1 cellular context compared by ENCODE assay signal in genomic region chr4:73507541-73507940, GRCh38.
A peak's percentile ranks its signal among the peaks of the same experiment; 100 is the strongest.
TF ChIP-seq lines count a peak whose summit lies in the region.

No MANE protein-coding gene starts in this region.

TF ChIP-seq in HepG2, 621 proteins besides CTCF, POLR2A, EP300 and RAD21 (continued from another document and continues in another):
- TF ChIP-seq ZHX1 (CRISPR knock-in tag; IDR thresholded peaks at IDR 0.05; ENCODE audit: low read depth) (no peak), ZSCAN31 (CRISPR knock-in tag; IDR thresholded peaks at IDR 0.05; ENCODE audit: low read depth) (no peak), SOX5 (CRISPR knock-in tag; IDR thresholded peaks at IDR 0.05; ENCODE audit: borderline replicate concordance) (peak; percentile 55; the same call in 1 of the 2 replicates), RNF2 (conservative IDR thresholded peaks at IDR 0.05; ENCODE audit: low read depth) (no peak), SALL2 (CRISPR knock-in tag; IDR thresholded peaks at IDR 0.05) (no peak), MTA3 (CRISPR knock-in tag; IDR thresholded peaks at IDR 0.05) (no peak), SKIL (CRISPR knock-in tag; IDR thresholded peaks at IDR 0.05; ENCODE audit: borderline replicate concordance) (no peak), HMGA1 (CRISPR knock-in tag; conservative IDR thresholded peaks at IDR 0.05) (no peak), TEAD2 (CRISPR knock-in tag; IDR thresholded peaks at IDR 0.05) (no peak), DNMT3B (CRISPR knock-in tag; conservative IDR thresholded peaks at IDR 0.05) (no peak), IKZF5 (CRISPR knock-in tag; IDR thresholded peaks at IDR 0.05) (no peak), ZNF883 (CRISPR knock-in tag; IDR thresholded peaks at IDR 0.05; ENCODE audit: not compliant biosample characterization) (no peak), U2AF1 (optimal IDR thresholded peaks at IDR 0.05; ENCODE audit: low read depth, low read length) (no peak), REST (IDR thresholded peaks at IDR 0.05; ENCODE audit: borderline replicate concordance in 1 of 2, low read depth in 1 of 2, low read length in 2 of 2) (no peak), HNRNPK (IDR thresholded peaks at IDR 0.05; ENCODE audit: low read depth, low read length, poor library complexity, severe bottlenecking) (no peak), TP53 (CRISPR knock-in tag; conservative IDR thresholded peaks at IDR 0.05) (no peak), ZFP90 (CRISPR knock-in tag; IDR thresholded peaks at IDR 0.05; ENCODE audit: borderline replicate concordance) (no peak), MIER3 (CRISPR knock-in tag; IDR thresholded peaks at IDR 0.05; ENCODE audit: borderline replicate concordance) (peak; percentile 60; the same call in 1 of the 2 replicates), KAT8 (CRISPR knock-in tag; IDR thresholded peaks at IDR 0.05) (no peak), PAF1 (CRISPR knock-in tag; IDR thresholded peaks at IDR 0.05) (no peak), THAP9 (CRISPR knock-in tag; IDR thresholded peaks at IDR 0.05; ENCODE audit: borderline replicate concordance) (no peak), HHEX (CRISPR knock-in tag; IDR thresholded peaks at IDR 0.05) (no peak), GMEB2 (CRISPR knock-in tag; IDR thresholded peaks at IDR 0.05; ENCODE audit: low read depth) (no peak), STAG1 (CRISPR knock-in tag; IDR thresholded peaks at IDR 0.05) (no peak), GFI1 (CRISPR knock-in tag; IDR thresholded peaks at IDR 0.05; ENCODE audit: borderline replicate concordance) (0 out of 2 replicates have a peak, but pooled peaks have one; percentile 27), ATM (IDR thresholded peaks at IDR 0.05; ENCODE audit: borderline replicate concordance) (no peak), POGZ (CRISPR knock-in tag; IDR thresholded peaks at IDR 0.05) (no peak), ATF7 (IDR thresholded peaks at IDR 0.05) (no peak), ATF7 (CRISPR knock-in tag; IDR thresholded peaks at IDR 0.05) (no peak), FOXP1 (IDR thresholded peaks at IDR 0.05) (0 out of 2 replicates have a peak, but pooled peaks have one; percentile 10), FOXP1 (CRISPR knock-in tag; IDR thresholded peaks at IDR 0.05) (peak; percentile 90), TAF1 (CRISPR knock-in tag; IDR thresholded peaks at IDR 0.05) (no peak), RARA (CRISPR knock-in tag; IDR thresholded peaks at IDR 0.05) (0 out of 2 replicates have a peak, but pooled peaks have one; percentile 46), TRAFD1 (CRISPR knock-in tag; IDR thresholded peaks at IDR 0.05; ENCODE audit: borderline replicate concordance) (no peak), MAFG (CRISPR knock-in tag; IDR thresholded peaks at IDR 0.05) (no peak), ZBTB38 (CRISPR knock-in tag; IDR thresholded peaks at IDR 0.05) (no peak), GZF1 (CRISPR knock-in tag; IDR thresholded peaks at IDR 0.05) (no peak), ZNF644 (CRISPR knock-in tag; IDR thresholded peaks at IDR 0.05; ENCODE audit: low read depth) (no peak), KMT2B (CRISPR knock-in tag; IDR thresholded peaks at IDR 0.05) (0 out of 2 replicates have a peak, but pooled peaks have one; percentile 25), ZNF607 (CRISPR knock-in tag; IDR thresholded peaks at IDR 0.05; ENCODE audit: borderline replicate concordance) (no peak), ZNF367 (CRISPR knock-in tag; IDR thresholded peaks at IDR 0.05; ENCODE audit: borderline replicate concordance) (no peak)
- TF ChIP-seq, protein P1, sequence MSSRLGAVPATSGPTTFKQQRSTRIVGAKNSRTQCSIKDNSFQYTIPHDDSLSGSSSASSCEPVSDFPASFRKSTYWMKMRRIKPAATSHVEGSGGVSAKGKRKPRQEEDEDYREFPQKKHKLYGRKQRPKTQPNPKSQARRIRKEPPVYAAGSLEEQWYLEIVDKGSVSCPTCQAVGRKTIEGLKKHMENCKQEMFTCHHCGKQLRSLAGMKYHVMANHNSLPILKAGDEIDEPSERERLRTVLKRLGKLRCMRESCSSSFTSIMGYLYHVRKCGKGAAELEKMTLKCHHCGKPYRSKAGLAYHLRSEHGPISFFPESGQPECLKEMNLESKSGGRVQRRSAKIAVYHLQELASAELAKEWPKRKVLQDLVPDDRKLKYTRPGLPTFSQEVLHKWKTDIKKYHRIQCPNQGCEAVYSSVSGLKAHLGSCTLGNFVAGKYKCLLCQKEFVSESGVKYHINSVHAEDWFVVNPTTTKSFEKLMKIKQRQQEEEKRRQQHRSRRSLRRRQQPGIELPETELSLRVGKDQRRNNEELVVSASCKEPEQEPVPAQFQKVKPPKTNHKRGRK (CRISPR knock-in tag; IDR thresholded peaks at IDR 0.05): no peak
- TF ChIP-seq, protein P2, sequence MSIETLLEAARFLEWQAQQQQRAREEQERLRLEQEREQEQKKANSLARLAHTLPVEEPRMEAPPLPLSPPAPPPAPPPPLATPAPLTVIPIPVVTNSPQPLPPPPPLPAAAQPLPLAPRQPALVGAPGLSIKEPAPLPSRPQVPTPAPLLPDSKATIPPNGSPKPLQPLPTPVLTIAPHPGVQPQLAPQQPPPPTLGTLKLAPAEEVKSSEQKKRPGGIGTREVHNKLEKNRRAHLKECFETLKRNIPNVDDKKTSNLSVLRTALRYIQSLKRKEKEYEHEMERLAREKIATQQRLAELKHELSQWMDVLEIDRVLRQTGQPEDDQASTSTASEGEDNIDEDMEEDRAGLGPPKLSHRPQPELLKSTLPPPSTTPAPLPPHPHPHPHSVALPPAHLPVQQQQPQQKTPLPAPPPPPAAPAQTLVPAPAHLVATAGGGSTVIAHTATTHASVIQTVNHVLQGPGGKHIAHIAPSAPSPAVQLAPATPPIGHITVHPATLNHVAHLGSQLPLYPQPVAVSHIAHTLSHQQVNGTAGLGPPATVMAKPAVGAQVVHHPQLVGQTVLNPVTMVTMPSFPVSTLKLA (IDR thresholded peaks at IDR 0.05): no peak
- TF ChIP-seq, protein P3, sequence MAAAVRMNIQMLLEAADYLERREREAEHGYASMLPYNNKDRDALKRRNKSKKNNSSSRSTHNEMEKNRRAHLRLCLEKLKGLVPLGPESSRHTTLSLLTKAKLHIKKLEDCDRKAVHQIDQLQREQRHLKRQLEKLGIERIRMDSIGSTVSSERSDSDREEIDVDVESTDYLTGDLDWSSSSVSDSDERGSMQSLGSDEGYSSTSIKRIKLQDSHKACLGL (CRISPR knock-in tag; IDR thresholded peaks at IDR 0.05): no peak
